Comparison of ENCODE assay signal across 2 cellular contexts in genomic region chr1:54940027-54940426, GRCh38.
TF ChIP-seq lines count a peak whose summit lies in the region.

No MANE protein-coding gene starts in this region.

TF ChIP-seq in GM23338, 12 proteins besides CTCF, POLR2A, EP300 and RAD21 (continued from another document):
- TF ChIP-seq ZNF462 (CRISPR knock-in tag; IDR thresholded peaks at IDR 0.05) (no peak), STAT1 (IDR thresholded peaks at IDR 0.05; ENCODE audit: unreplicated experiment) (no peak), EZH2 (IDR thresholded peaks at IDR 0.05; ENCODE audit: low read depth, unreplicated experiment) (no peak), ZNF331 (CRISPR knock-in tag; IDR thresholded peaks at IDR 0.05; ENCODE audit: low read depth) (no peak), CREB1 (CRISPR knock-in tag; IDR thresholded peaks at IDR 0.05; ENCODE audit: low read depth) (no peak), POLR2AphosphoS5 (IDR thresholded peaks at IDR 0.05; ENCODE audit: low read depth) (no peak), EZH2phosphoT487 (IDR thresholded peaks at IDR 0.05; ENCODE audit: unreplicated experiment) (no peak), JUNB (IDR thresholded peaks at IDR 0.05; ENCODE audit: unreplicated experiment) (no peak)
- TF ChIP-seq, protein P1, sequence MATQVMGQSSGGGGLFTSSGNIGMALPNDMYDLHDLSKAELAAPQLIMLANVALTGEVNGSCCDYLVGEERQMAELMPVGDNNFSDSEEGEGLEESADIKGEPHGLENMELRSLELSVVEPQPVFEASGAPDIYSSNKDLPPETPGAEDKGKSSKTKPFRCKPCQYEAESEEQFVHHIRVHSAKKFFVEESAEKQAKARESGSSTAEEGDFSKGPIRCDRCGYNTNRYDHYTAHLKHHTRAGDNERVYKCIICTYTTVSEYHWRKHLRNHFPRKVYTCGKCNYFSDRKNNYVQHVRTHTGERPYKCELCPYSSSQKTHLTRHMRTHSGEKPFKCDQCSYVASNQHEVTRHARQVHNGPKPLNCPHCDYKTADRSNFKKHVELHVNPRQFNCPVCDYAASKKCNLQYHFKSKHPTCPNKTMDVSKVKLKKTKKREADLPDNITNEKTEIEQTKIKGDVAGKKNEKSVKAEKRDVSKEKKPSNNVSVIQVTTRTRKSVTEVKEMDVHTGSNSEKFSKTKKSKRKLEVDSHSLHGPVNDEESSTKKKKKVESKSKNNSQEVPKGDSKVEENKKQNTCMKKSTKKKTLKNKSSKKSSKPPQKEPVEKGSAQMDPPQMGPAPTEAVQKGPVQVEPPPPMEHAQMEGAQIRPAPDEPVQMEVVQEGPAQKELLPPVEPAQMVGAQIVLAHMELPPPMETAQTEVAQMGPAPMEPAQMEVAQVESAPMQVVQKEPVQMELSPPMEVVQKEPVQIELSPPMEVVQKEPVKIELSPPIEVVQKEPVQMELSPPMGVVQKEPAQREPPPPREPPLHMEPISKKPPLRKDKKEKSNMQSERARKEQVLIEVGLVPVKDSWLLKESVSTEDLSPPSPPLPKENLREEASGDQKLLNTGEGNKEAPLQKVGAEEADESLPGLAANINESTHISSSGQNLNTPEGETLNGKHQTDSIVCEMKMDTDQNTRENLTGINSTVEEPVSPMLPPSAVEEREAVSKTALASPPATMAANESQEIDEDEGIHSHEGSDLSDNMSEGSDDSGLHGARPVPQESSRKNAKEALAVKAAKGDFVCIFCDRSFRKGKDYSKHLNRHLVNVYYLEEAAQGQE (IDR thresholded peaks at IDR 0.05; ENCODE audit: unreplicated experiment): no peak
- TF ChIP-seq, protein P2, sequence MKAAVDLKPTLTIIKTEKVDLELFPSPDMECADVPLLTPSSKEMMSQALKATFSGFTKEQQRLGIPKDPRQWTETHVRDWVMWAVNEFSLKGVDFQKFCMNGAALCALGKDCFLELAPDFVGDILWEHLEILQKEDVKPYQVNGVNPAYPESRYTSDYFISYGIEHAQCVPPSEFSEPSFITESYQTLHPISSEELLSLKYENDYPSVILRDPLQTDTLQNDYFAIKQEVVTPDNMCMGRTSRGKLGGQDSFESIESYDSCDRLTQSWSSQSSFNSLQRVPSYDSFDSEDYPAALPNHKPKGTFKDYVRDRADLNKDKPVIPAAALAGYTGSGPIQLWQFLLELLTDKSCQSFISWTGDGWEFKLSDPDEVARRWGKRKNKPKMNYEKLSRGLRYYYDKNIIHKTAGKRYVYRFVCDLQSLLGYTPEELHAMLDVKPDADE (IDR thresholded peaks at IDR 0.05): no peak

TF ChIP-seq in WTC11, 78 proteins besides CTCF, POLR2A, EP300 and RAD21:
- TF ChIP-seq, protein P3, sequence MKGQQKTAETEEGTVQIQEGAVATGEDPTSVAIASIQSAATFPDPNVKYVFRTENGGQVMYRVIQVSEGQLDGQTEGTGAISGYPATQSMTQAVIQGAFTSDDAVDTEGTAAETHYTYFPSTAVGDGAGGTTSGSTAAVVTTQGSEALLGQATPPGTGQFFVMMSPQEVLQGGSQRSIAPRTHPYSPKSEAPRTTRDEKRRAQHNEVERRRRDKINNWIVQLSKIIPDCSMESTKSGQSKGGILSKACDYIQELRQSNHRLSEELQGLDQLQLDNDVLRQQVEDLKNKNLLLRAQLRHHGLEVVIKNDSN (CRISPR knock-in tag; IDR thresholded peaks at IDR 0.05): 0 out of 2 replicates have a peak, but pooled peaks have one; percentile 25
- no peak for TF ChIP-seq FOXP1 (CRISPR knock-in tag; IDR thresholded peaks at IDR 0.05; ENCODE audit: borderline replicate concordance)
- TF ChIP-seq, protein P4, sequence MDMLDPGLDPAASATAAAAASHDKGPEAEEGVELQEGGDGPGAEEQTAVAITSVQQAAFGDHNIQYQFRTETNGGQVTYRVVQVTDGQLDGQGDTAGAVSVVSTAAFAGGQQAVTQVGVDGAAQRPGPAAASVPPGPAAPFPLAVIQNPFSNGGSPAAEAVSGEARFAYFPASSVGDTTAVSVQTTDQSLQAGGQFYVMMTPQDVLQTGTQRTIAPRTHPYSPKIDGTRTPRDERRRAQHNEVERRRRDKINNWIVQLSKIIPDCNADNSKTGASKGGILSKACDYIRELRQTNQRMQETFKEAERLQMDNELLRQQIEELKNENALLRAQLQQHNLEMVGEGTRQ (CRISPR knock-in tag; IDR thresholded peaks at IDR 0.05): peak; percentile 38; the same call in 1 of the 2 replicates
- TF ChIP-seq ZNF423 (CRISPR knock-in tag; IDR thresholded peaks at IDR 0.05): no peak
TF ChIP-seq in WTC11: peak in this region for 2.
